ENCODE assay signal across 8 cellular contexts in the genomic region with DNA sequence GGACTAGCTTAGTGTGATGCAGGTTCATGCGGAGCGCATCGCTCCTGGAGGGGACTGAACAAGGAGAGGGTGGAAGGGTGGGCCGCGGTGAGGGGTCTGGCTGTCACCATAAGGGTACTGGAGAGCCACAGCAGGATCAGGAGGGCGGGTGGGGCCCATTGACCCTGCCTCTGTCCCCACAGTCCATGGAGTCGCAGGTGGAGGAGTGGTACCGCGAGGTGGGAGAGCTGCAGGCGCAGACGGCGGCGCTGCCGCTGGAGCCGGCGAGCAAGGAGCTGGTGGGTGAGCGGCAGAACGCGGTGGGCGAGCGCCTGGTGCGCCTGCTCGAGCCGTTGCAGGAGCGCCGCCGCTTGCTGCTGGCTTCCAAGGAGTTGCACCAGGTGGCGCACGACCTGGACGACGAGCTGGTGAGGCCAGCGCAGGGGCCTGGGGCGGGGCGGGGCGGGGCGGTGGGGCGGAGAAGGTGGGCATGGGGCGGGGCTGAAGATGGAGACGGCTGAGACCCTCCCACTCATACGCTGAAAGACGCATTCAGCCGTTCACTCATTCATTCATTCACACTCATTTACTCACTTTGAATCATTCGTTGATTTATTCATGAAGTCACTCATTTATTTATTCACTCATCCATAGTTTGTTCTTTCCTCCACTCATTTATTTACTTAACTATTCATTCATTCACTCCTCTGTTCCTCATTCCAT. TPM values are rescaled to one million over a fixed set of nuclear protein-coding genes. Genes with fewer than 3 reads are reported as not detected.
A peak's percentile ranks its signal among the peaks of the same experiment; 100 is the strongest.
DNase-seq lines count a peak whose midpoint lies in the region; ATAC-seq and TF ChIP-seq lines count a peak whose summit lies in the region.

No MANE protein-coding gene starts in this region.

- H3K9ac ChIP-seq in SU-DHL-6 (ENCODE audit: low read length) = no peak overlapping the region
- H3K9ac ChIP-seq in iPS-15b (ENCODE audit: low read depth, low read length) = no peak overlapping the region

- H3K27me3 Mint-ChIP-seq in activated naive CD8-positive, alpha-beta T cell treated with anti-CD3 and anti-CD28 coated beads, Interleukin-2, amount 10 ng/mL, durations not matched to agents 7 days and 5 days = peaks cover 42% of the 10 kb centered on the region

- no peaks in the 10 kb centered on the region for H3F3A ChIP-seq in SU-DHL-6 (ENCODE audit: insufficient read depth)

- no peaks in the 10 kb centered on the region for H4K20me1 ChIP-seq in SU-DHL-6 (ENCODE audit: low read depth, low read length)

- no peak overlapping the region for H2AFZ ChIP-seq in SU-DHL-6 (ENCODE audit: low read depth, low read length, severe bottlenecking)

- H3K36me3 ChIP-seq in SU-DHL-6 (ENCODE audit: low read length) (no peaks in the 10 kb centered on the region), iPS-15b (ENCODE audit: control insufficient read depth, insufficient read depth, low read length) (no peaks in the 10 kb centered on the region)

- H3K27ac Mint-ChIP-seq in activated naive CD8-positive, alpha-beta T cell treated with anti-CD3 and anti-CD28 coated beads, Interleukin-2, amount 10 ng/mL, durations not matched to agents 7 days and 5 days = no peak overlapping the region

- peaks cover 2% of the 10 kb centered on the region for H3K4me1 Mint-ChIP-seq in activated naive CD8-positive, alpha-beta T cell treated with anti-CD3 and anti-CD28 coated beads, Interleukin-2, amount 10 ng/mL, durations not matched to agents 7 days and 5 days

- H3K27ac ChIP-seq in C4-2B (no peak overlapping the region), SU-DHL-6 (ENCODE audit: low read depth, low read length) (no peak overlapping the region)

- no peaks in the 10 kb centered on the region for H3K79me2 ChIP-seq in SU-DHL-6 (ENCODE audit: insufficient read depth, low read length)

- peak in 50 of 76 experiments; percentile 14 to 71 (median 46) for DNase-seq in HUDEP-2 (lab: John Stamatoyannopoulos, UW; ENCODE audit: unreplicated experiment in 76 of 76)
- peak; percentile 75 for DNase-seq in activated naive CD8-positive, alpha-beta T cell treated with anti-CD3 and anti-CD28 coated beads, Interleukin-2, amount 10 ng/mL, durations not matched to agents 7 days and 5 days
- DNase-seq in stimulated activated CD4-positive, alpha-beta T cell treated with anti-CD3 and anti-CD28 coated beads, Interleukin-2, amount 100 ng/mL, for 24 hours = peak; percentile 81 to 84
- DNase-seq in NCI-H2196 (lab: John Stamatoyannopoulos, UW; ENCODE audit: unreplicated experiment) = no peak

- H3K4me1 ChIP-seq in iPS-15b (ENCODE audit: control insufficient read depth, insufficient read depth, low read length) = no peaks in the 10 kb centered on the region

- H3K4me2 ChIP-seq in SU-DHL-6 (ENCODE audit: low read depth, low read length, poor library complexity, severe bottlenecking) = peak overlapping the region; percentile 36

- peak overlapping the region; percentile 13 for H3K4me3 Mint-ChIP-seq in activated naive CD8-positive, alpha-beta T cell treated with anti-CD3 and anti-CD28 coated beads, Interleukin-2, amount 10 ng/mL, durations not matched to agents 7 days and 5 days

- POLR2A ChIA-PET in activated naive CD8-positive, alpha-beta T cell treated with anti-CD3 and anti-CD28 coated beads, Interleukin-2, amount 10 ng/mL, durations not matched to agents 7 days and 5 days (lab: Charles Lee) = interaction anchor here (0.6 kb wide), 1 partner anchor 36 kb away, joined by 3 read pairs; no protein-coding TSS in a partner anchor

- peak; percentile 79 for ATAC-seq in activated naive CD8-positive, alpha-beta T cell treated with anti-CD3 and anti-CD28 coated beads, Interleukin-2, amount 10 ng/mL, durations not matched to agents 7 days and 5 days (ENCODE audit: low read depth)
- ATAC-seq in GM21529 (IDR thresholded peaks at IDR 0.05; ENCODE audit: unreplicated experiment) = no peak

- no peaks in the 10 kb centered on the region for H3K36me3 Mint-ChIP-seq in activated naive CD8-positive, alpha-beta T cell treated with anti-CD3 and anti-CD28 coated beads, Interleukin-2, amount 10 ng/mL, durations not matched to agents 7 days and 5 days

- peak; percentile 82 for TF ChIP-seq CTCF in C4-2B (conservative IDR thresholded peaks at IDR 0.05)
- peak; percentile 29 for TF ChIP-seq CTCF in SU-DHL-6 (IDR thresholded peaks at IDR 0.05; ENCODE audit: insufficient read depth, low read length, poor library complexity, severe bottlenecking)

- H3K9me2 ChIP-seq in SU-DHL-6 (replicated peaks; ENCODE audit: insufficient read depth, low read length) = no peaks in the 10 kb centered on the region

- H3K4me3 ChIP-seq in SU-DHL-6 (ENCODE audit: insufficient read depth, low read length, poor library complexity, severe bottlenecking) (no peak overlapping the region), iPS-15b (ENCODE audit: low read depth, low read length) (peak overlapping the region; percentile 55)

- H3K9me3 ChIP-seq in SU-DHL-6 (ENCODE audit: insufficient read depth, low read length) (no peaks in the 10 kb centered on the region), iPS-15b (ENCODE audit: control insufficient read depth, insufficient read depth, low read length) (no peaks in the 10 kb centered on the region)

- H3K27me3 ChIP-seq in SU-DHL-6 (ENCODE audit: low read length) = no peaks in the 10 kb centered on the region
- peaks cover 43% of the 10 kb centered on the region for H3K27me3 ChIP-seq in iPS-15b (ENCODE audit: control insufficient read depth, insufficient read depth, low read length)

- H3K9me3 Mint-ChIP-seq in activated naive CD8-positive, alpha-beta T cell treated with anti-CD3 and anti-CD28 coated beads, Interleukin-2, amount 10 ng/mL, durations not matched to agents 7 days and 5 days = no peaks in the 10 kb centered on the region

RNA-seq across cellular contexts. Expression of a gene that starts 27.5 kb away (rescaled TPM):
- total RNA-seq in activated naive CD8-positive, alpha-beta T cell treated with anti-CD3 and anti-CD28 coated beads, Interleukin-2, amount 10 ng/mL, durations not matched to agents 7 days and 5 days = 100 to 1,000 TPM; 139 to 140 TPM

RNA-seq across cellular contexts. Expression of a gene that starts 52.0 kb away (rescaled TPM):
- 10 to 100 TPM; 83.3 to 94.0 TPM for total RNA-seq in activated naive CD8-positive, alpha-beta T cell treated with anti-CD3 and anti-CD28 coated beads, Interleukin-2, amount 10 ng/mL, durations not matched to agents 7 days and 5 days
